30 cellular contexts compared by ENCODE assay signal in genomic region chr13:101465877-101466276, GRCh38. TPM values are rescaled to one million over a fixed set of nuclear protein-coding genes. Genes with fewer than 3 reads are reported as not detected.
DNase-seq lines count a peak whose midpoint lies in the region; ATAC-seq, FAIRE-seq and TF ChIP-seq lines count a peak whose summit lies in the region.
"Had no signal": no experiment of that assay in that cellular context is flagged by ENCODE, and none has a peak within 500 bp of the region (broad histone marks: within the 10 kb centered on the region; RNA-seq: fewer than 3 reads in every experiment).

No MANE protein-coding gene starts in this region.

- DNase-seq in H54 (ENCODE audit: insufficient read length, low spot score) (no peak), RPMI7951 (ENCODE audit: low read depth) (peak; percentile 75), fibroblast of lung (ENCODE audit: low read depth in 2 of 2) (peak; percentile 39 to 67), SIG-M5 (lab: John Stamatoyannopoulos, UW) (no peak), posterior cingulate gyrus (no peak)
- DNase-seq in stimulated activated effector memory CD8-positive, alpha-beta T cell treated with anti-CD3 and anti-CD28 coated beads, Interleukin-12 subunit alpha, Interleukin-12 subunit beta, amount 100 ng/mL, for 72 hours (ENCODE audit: low spot score in 2 of 2), result no peak
- DNase-seq: activated CD8-positive, alpha-beta memory T cell treated with anti-CD3 and anti-CD28 coated beads, Interleukin-2, amount 10 ng/mL, durations not matched to agents 7 days and 5 days; activated naive CD4-positive, alpha-beta T cell treated with Interleukin-2 at 50 U/mL for 16 hours; activated T-cell treated with anti-CD3 and anti-CD28 coated beads, Interleukin-2, amount 50 U/mL, for 48 hours; amniotic stem cell; CD4-positive, CD25-positive, alpha-beta regulatory T cell; effector CD4-positive, alpha-beta T cell; GOT3; KBM-7; left ventricle myocardium inferior; MV-4-11; NCI-H1436 treated with DMSO at 0.1 percent for 48 hours; NCI-H446; NCI-H774; stimulated activated naive CD8-positive, alpha-beta T cell treated with anti-CD3 and anti-CD28 coated beads, Interleukin-15, Interleukin-2, amounts not matched to agents 100 U/mL and 50 U/mL, for 24 hours; testis; WERI-Rb-1 had no signal

- no peak overlapping the region for H3K4me3 Mint-ChIP-seq in stimulated activated effector memory CD8-positive, alpha-beta T cell treated with anti-CD3 and anti-CD28 coated beads, Interleukin-12 subunit alpha, Interleukin-12 subunit beta, amount 100 ng/mL, for 72 hours
- H3K4me3 Mint-ChIP-seq: activated CD8-positive, alpha-beta memory T cell treated with anti-CD3 and anti-CD28 coated beads, Interleukin-2, amount 10 ng/mL, durations not matched to agents 7 days and 5 days; CD4-positive, CD25-positive, alpha-beta regulatory T cell had no signal

- no peaks in the 10 kb centered on the region for H4K20me1 ChIP-seq in fibroblast of lung (ENCODE audit: control insufficient read depth, extremely low read depth, insufficient read depth, low read length)

- no peak overlapping the region for H3K27ac ChIP-seq in fibroblast of lung (ENCODE audit: insufficient read depth, low read length)
- H3K27ac ChIP-seq: left ventricle myocardium inferior, prostate gland, testis, WERI-Rb-1 had no signal

- H3K4me1 ChIP-seq in fibroblast of lung (ENCODE audit: control insufficient read depth, extremely low read depth, insufficient read depth, low read length), result no peaks in the 10 kb centered on the region
- H3K4me1 ChIP-seq: left ventricle myocardium inferior, prostate gland, testis had no signal

- no peaks in the 10 kb centered on the region for H3K4me1 Mint-ChIP-seq in stimulated activated effector memory CD8-positive, alpha-beta T cell treated with anti-CD3 and anti-CD28 coated beads, Interleukin-12 subunit alpha, Interleukin-12 subunit beta, amount 100 ng/mL, for 72 hours
- H3K4me1 Mint-ChIP-seq: activated CD8-positive, alpha-beta memory T cell treated with anti-CD3 and anti-CD28 coated beads, Interleukin-2, amount 10 ng/mL, durations not matched to agents 7 days and 5 days; CD4-positive, CD25-positive, alpha-beta regulatory T cell had no signal

- no peaks in the 10 kb centered on the region for H3K27me3 ChIP-seq in fibroblast of lung (ENCODE audit: control insufficient read depth, insufficient read depth, low read length)
- H3K27me3 ChIP-seq: testis had no signal

- intact Hi-C loops in posterior cingulate gyrus (cut with DNase I), result no loop called here

- H3K4me3 ChIP-seq in fibroblast of lung (replicated peaks in 1 of 4; ENCODE audit: control extremely low read depth in 1 of 4, insufficient read depth in 1 of 4, low read depth in 3 of 4, low read length in 4 of 4), result no peak overlapping the region
- H3K4me3 ChIP-seq: left ventricle myocardium inferior, prostate gland, testis had no signal

- no peaks in the 10 kb centered on the region for H3K9me3 ChIP-seq in fibroblast of lung (ENCODE audit: control insufficient read depth, insufficient read depth, low read depth, low read length)
- H3K9me3 ChIP-seq: left ventricle myocardium inferior, prostate gland, testis had no signal

- H2AFZ ChIP-seq in fibroblast of lung (ENCODE audit: low read length), result no peak overlapping the region

- no peak for TF ChIP-seq CTCF in fibroblast of lung (conservative IDR thresholded peaks at IDR 0.05 in 1 of 2, IDR thresholded peaks at IDR 0.05 in 1 of 2; ENCODE audit: low read depth in 1 of 2, low read length in 2 of 2)

- FAIRE-seq in H54 (lab: Jason Lieb, UNC), result peak; percentile 98
- FAIRE-seq: bronchial epithelial cell, colon, islet of Langerhans, urothelium cell line had no signal

- no peaks in the 10 kb centered on the region for H3K36me3 ChIP-seq in fibroblast of lung (ENCODE audit: control insufficient read depth, insufficient read depth, low read length)
- H3K36me3 ChIP-seq: left ventricle myocardium inferior, prostate gland, WERI-Rb-1 had no signal

- H3K36me3 Mint-ChIP-seq in stimulated activated effector memory CD8-positive, alpha-beta T cell treated with anti-CD3 and anti-CD28 coated beads, Interleukin-12 subunit alpha, Interleukin-12 subunit beta, amount 100 ng/mL, for 72 hours, result no peaks in the 10 kb centered on the region
- H3K36me3 Mint-ChIP-seq: activated CD8-positive, alpha-beta memory T cell treated with anti-CD3 and anti-CD28 coated beads, Interleukin-2, amount 10 ng/mL, durations not matched to agents 7 days and 5 days; CD4-positive, CD25-positive, alpha-beta regulatory T cell had no signal

- H3K27ac Mint-ChIP-seq in stimulated activated effector memory CD8-positive, alpha-beta T cell treated with anti-CD3 and anti-CD28 coated beads, Interleukin-12 subunit alpha, Interleukin-12 subunit beta, amount 100 ng/mL, for 72 hours, result no peak overlapping the region
- H3K27ac Mint-ChIP-seq: activated CD8-positive, alpha-beta memory T cell treated with anti-CD3 and anti-CD28 coated beads, Interleukin-2, amount 10 ng/mL, durations not matched to agents 7 days and 5 days; CD4-positive, CD25-positive, alpha-beta regulatory T cell had no signal

- peak; percentile 28 for ATAC-seq in stimulated activated effector memory CD8-positive, alpha-beta T cell treated with anti-CD3 and anti-CD28 coated beads, Interleukin-12 subunit alpha, Interleukin-12 subunit beta, amount 100 ng/mL, for 72 hours
- no peak for ATAC-seq in HG03469 (IDR thresholded peaks at IDR 0.05; ENCODE audit: unreplicated experiment)
- ATAC-seq: activated CD8-positive, alpha-beta memory T cell treated with anti-CD3 and anti-CD28 coated beads, Interleukin-2, amount 10 ng/mL, durations not matched to agents 7 days and 5 days; stimulated activated naive CD8-positive, alpha-beta T cell treated with anti-CD3 and anti-CD28 coated beads, Interleukin-15, Interleukin-2, amounts not matched to agents 100 U/mL and 50 U/mL, for 24 hours had no signal

- no peak overlapping the region for H3K4me2 ChIP-seq in fibroblast of lung (ENCODE audit: extremely low read depth, insufficient read depth, low read length)

- H3K79me2 ChIP-seq in fibroblast of lung (ENCODE audit: control insufficient read depth, insufficient read depth, low read length), result peaks cover 9% of the 10 kb centered on the region

- no peak overlapping the region for H3K9ac ChIP-seq in fibroblast of lung (ENCODE audit: insufficient read depth, low read length)

- no peaks in the 10 kb centered on the region for H3K9me3 Mint-ChIP-seq in stimulated activated effector memory CD8-positive, alpha-beta T cell treated with anti-CD3 and anti-CD28 coated beads, Interleukin-12 subunit alpha, Interleukin-12 subunit beta, amount 100 ng/mL, for 72 hours
- H3K9me3 Mint-ChIP-seq: CD4-positive, CD25-positive, alpha-beta regulatory T cell had no signal

- TF ChIP-seq POLR2A in H54 (IDR thresholded peaks at IDR 0.05; ENCODE audit: low read depth, low read length), result no peak

RNA-seq across cellular contexts. Expression of gene ITGBL1, which starts 13.4 kb away (rescaled TPM):
- 57.1 and 69.0 TPM in 2 replicates for total RNA-seq in RPMI7951 (2014; rRNA removed; shearing (Covaris generic))
- total RNA-seq in fibroblast of lung, result 19.0 and 45.1 TPM in 2 replicates
- polyA plus RNA-seq in fibroblast of lung, result 87.4 and 137 TPM in 2 replicates
- polyA plus RNA-seq in fibroblast of lung (2012), result 52.6 and 83.8 TPM in 2 replicates
- polyA minus RNA-seq in fibroblast of lung (ENCODE audit: low replicate concordance), result 21.0 and 23.8 TPM in 2 replicates
- total RNA-seq: CD4-positive, CD25-positive, alpha-beta regulatory T cell; HT-29 had no signal
- polyA plus RNA-seq: CD4-positive, CD25-positive, alpha-beta regulatory T cell had no signal

RNA-seq across cellular contexts. Expression of gene NALCN, which starts 49.6 kb away (rescaled TPM):
- total RNA-seq in RPMI7951 (2014; rRNA removed; shearing (Covaris generic)), result 2.9 and 3.2 TPM in 2 replicates
- total RNA-seq in fibroblast of lung, result 0.77 and 1.5 TPM in 2 replicates
- 1.9 and 2.7 TPM in 2 replicates for polyA plus RNA-seq in fibroblast of lung
- polyA plus RNA-seq in fibroblast of lung (2012), result 1.2 and 1.5 TPM in 2 replicates
- 0.22 and 1.2 TPM in 2 replicates for polyA minus RNA-seq in fibroblast of lung (ENCODE audit: low replicate concordance)
- total RNA-seq: activated CD8-positive, alpha-beta memory T cell treated with anti-CD3 and anti-CD28 coated beads, Interleukin-2, amount 10 ng/mL, durations not matched to agents 7 days and 5 days; CD4-positive, CD25-positive, alpha-beta regulatory T cell; Daoy; HT-29 had no signal
- polyA plus RNA-seq: CD4-positive, CD25-positive, alpha-beta regulatory T cell had no signal

Comparison
In these comparisons a context has a peak if more than half of its experiments do, and no peak if none do; other contexts are left out.
1. DNase-seq: peak in RPMI7951 (single experiment) and fibroblast of lung (2 of 2); none in H54 (single experiment), stimulated activated effector memory CD8-positive, alpha-beta T cell treated with anti-CD3 and anti-CD28 coated beads, Interleukin-12 subunit alpha, Interleukin-12 subunit beta, amount 100 ng/mL, for 72 hours (0 of 2), SIG-M5 (single experiment) and posterior cingulate gyrus (0 of 10).